36 cellular contexts compared by ENCODE assay signal in the genomic region with DNA sequence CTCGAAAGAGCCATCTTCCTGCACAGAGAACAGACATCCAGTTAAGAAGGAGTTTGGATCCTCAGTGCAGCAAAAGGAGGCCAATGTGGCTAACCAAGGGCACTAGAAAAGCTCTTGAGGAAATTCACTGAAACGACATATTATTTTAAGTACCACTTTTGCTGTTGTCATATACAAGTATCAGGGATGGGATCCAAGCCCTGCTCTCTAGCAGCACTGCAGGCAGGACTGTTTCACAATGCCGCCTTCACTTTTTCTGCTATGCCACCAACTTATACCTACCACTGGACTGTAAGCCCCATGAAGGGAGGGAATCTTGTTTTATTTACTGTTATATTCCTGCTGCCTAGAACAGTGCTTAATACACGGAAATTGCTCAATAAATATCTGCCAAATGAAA.
"Had no signal": no experiment of that assay in that cellular context is flagged by ENCODE, and none has a peak within 500 bp of the region (broad histone marks: within the 10 kb centered on the region; RNA-seq: fewer than 3 reads in every experiment).

No MANE protein-coding gene starts in this region.

- H3K4me3 ChIP-seq: MG63 had no signal

- DNase-seq: Karpas-422, Kasumi-1, KG1, MG63, MM.1S, MV-4-11, NCI-H1048, NCI-H1092, NCI-H1092 treated with DMSO at 0.1 percent for 48 hours, NCI-H1105, NCI-H1105 treated with DMSO at 0.1 percent for 48 hours, NCI-H1417, NCI-H1417 treated with DMSO at 0.1 percent for 48 hours, NCI-H1436, NCI-H1436 treated with DMSO at 0.1 percent for 48 hours, NCI-H146, NCI-H1694, NCI-H1694 treated with DMSO at 0.1 percent for 48 hours, NCI-H187, NCI-H187 treated with DMSO at 0.1 percent for 48 hours, NCI-H1930, NCI-H2029, NCI-H2029 treated with DMSO at 0.1 percent for 48 hours, NCI-H2081, NCI-H2081 treated with DMSO at 0.1 percent for 48 hours, NCI-H2107, NCI-H2171, NCI-H2171 treated with DMSO at 0.1 percent for 48 hours, NCI-H2227 treated with DMSO at 0.1 percent for 48 hours, NCI-H226, NCI-H345, NCI-H446, NCI-H446 treated with DMSO at 0.1 percent for 48 hours, NCI-H510A, NCI-H510A treated with DMSO at 0.1 percent for 48 hours had no signal

- H3K27me3 ChIP-seq: MG63 had no signal

- H3K27ac ChIP-seq: KMS-11 had no signal

- H3K9me3 ChIP-seq: MG63 had no signal

- H3K36me3 ChIP-seq: MG63 had no signal
